In genomic region chr17:45366049-45366448, GRCh38 we compare ENCODE assay signal across 18 cellular contexts.
"Had no signal": no experiment of that assay in that cellular context is flagged by ENCODE, and none has a peak within 500 bp of the region (broad histone marks: within the 10 kb centered on the region; RNA-seq: fewer than 3 reads in every experiment).

No MANE protein-coding gene starts in this region.

- H3K4me1 ChIP-seq: uterus had no signal

- H3K4me3 Mint-ChIP-seq: activated B cell treated with CpG ODN at 0.5 μM for 24 hours; activated CD4-positive, alpha-beta T cell treated with anti-CD3 and anti-CD28 coated beads, Interleukin-2, amount 10 ng/mL, durations not matched to agents 24 days and 14 days; activated CD8-positive, alpha-beta T cell treated with anti-CD3 and anti-CD28 coated beads, Interleukin-2, amount 10 ng/mL, durations not matched to agents 7 days and 5 days; activated naive CD8-positive, alpha-beta T cell treated with anti-CD3 and anti-CD28 coated beads, Interleukin-2, amount 10 ng/mL, durations not matched to agents 7 days and 5 days; brain; stimulated activated naive B cell treated with anti-CD40 and anti-IgM and Interleukin-4, amounts not matched to agents 10 μg/mL and 1 μg/mL and 100 μg/mL, for 72 hours; T-helper 17 cell had no signal

- H3K4me3 ChIP-seq: ovary, tibial artery, uterus had no signal

- H3K9me3 Mint-ChIP-seq: activated naive CD8-positive, alpha-beta T cell treated with anti-CD3 and anti-CD28 coated beads, Interleukin-2, amount 10 ng/mL, durations not matched to agents 7 days and 5 days had no signal

- H3K36me3 ChIP-seq: ovary, tibial artery, uterus had no signal

- DNase-seq: activated B cell treated with CpG ODN at 0.5 μM for 24 hours; activated CD4-positive, alpha-beta T cell treated with anti-CD3 and anti-CD28 coated beads, Interleukin-2, amount 10 ng/mL, durations not matched to agents 24 days and 14 days; activated CD8-positive, alpha-beta T cell treated with anti-CD3 and anti-CD28 coated beads, Interleukin-2, amount 10 ng/mL, durations not matched to agents 7 days and 5 days; activated naive CD4-positive, alpha-beta T cell; activated naive CD8-positive, alpha-beta T cell treated with anti-CD3 and anti-CD28 coated beads, Interleukin-2, amount 10 ng/mL, durations not matched to agents 7 days and 5 days; activated T-cell treated with anti-CD3 and anti-CD28 coated beads for 4 hours; central memory CD4-positive, alpha-beta T cell; cortex of kidney; effector CD8-positive, alpha-beta T cell; foreskin melanocyte; kidney glomerular epithelial cell; stimulated activated CD4-positive, alpha-beta T cell treated with anti-CD3 and anti-CD28 coated beads, Interleukin-2, amount 100 ng/mL, for 48 hours; stimulated activated naive B cell treated with anti-CD40 and anti-IgM and Interleukin-4, amounts not matched to agents 10 μg/mL and 1 μg/mL and 100 μg/mL, for 72 hours; T-helper 17 cell; tibial artery; uterus had no signal

- H3K36me3 Mint-ChIP-seq: activated naive CD8-positive, alpha-beta T cell treated with anti-CD3 and anti-CD28 coated beads, Interleukin-2, amount 10 ng/mL, durations not matched to agents 7 days and 5 days; brain had no signal

- H3K27ac Mint-ChIP-seq: activated B cell treated with CpG ODN at 0.5 μM for 24 hours; activated CD4-positive, alpha-beta T cell treated with anti-CD3 and anti-CD28 coated beads, Interleukin-2, amount 10 ng/mL, durations not matched to agents 24 days and 14 days; activated CD8-positive, alpha-beta T cell treated with anti-CD3 and anti-CD28 coated beads, Interleukin-2, amount 10 ng/mL, durations not matched to agents 7 days and 5 days; activated naive CD8-positive, alpha-beta T cell treated with anti-CD3 and anti-CD28 coated beads, Interleukin-2, amount 10 ng/mL, durations not matched to agents 7 days and 5 days; brain; stimulated activated naive B cell treated with anti-CD40 and anti-IgM and Interleukin-4, amounts not matched to agents 10 μg/mL and 1 μg/mL and 100 μg/mL, for 72 hours; T-helper 17 cell had no signal

- H3K27ac ChIP-seq: ovary, tibial artery, uterus had no signal

- H3K27me3 ChIP-seq: ovary, uterus had no signal

- H3K9me3 ChIP-seq: ovary, tibial artery, uterus had no signal

- ATAC-seq: activated CD8-positive, alpha-beta T cell treated with anti-CD3 and anti-CD28 coated beads, Interleukin-2, amount 10 ng/mL, durations not matched to agents 7 days and 5 days; stimulated activated naive B cell treated with anti-CD40 and anti-IgM and Interleukin-4, amounts not matched to agents 10 μg/mL and 1 μg/mL and 100 μg/mL, for 72 hours; T-helper 17 cell had no signal
